ENCODE assay signal across 8 cellular contexts in genomic region chr10:112307631-112308502, GRCh38. TPM values are rescaled to one million over a fixed set of nuclear protein-coding genes. Genes with fewer than 3 reads are reported as not detected.
DNase-seq lines count a peak whose midpoint lies in the region; ATAC-seq and TF ChIP-seq lines count a peak whose summit lies in the region.

No MANE protein-coding gene starts in this region.

- H3K9me3 Mint-ChIP-seq in activated CD4-positive, alpha-beta memory T cell treated with anti-CD3 and anti-CD28 coated beads, Interleukin-2, amount 10 ng/mL, durations not matched to agents 7 days and 5 days, result no peaks in the 10 kb centered on the region

- H3K79me2 ChIP-seq in parathyroid adenoma, result no peaks in the 10 kb centered on the region

- 23 to 28% methylated on average over 6 of the region's 6 CpGs for WGBS in aorta, 2 donors

- H3K9ac ChIP-seq in parathyroid adenoma, result no peak overlapping the region

- H3K27me3 Mint-ChIP-seq in activated CD4-positive, alpha-beta memory T cell treated with anti-CD3 and anti-CD28 coated beads, Interleukin-2, amount 10 ng/mL, durations not matched to agents 7 days and 5 days, result peaks cover 35% of the 10 kb centered on the region

- POLR2A ChIA-PET in activated CD4-positive, alpha-beta memory T cell treated with anti-CD3 and anti-CD28 coated beads, Interleukin-2, amount 10 ng/mL, durations not matched to agents 7 days and 5 days (lab: Charles Lee), result no interaction called here

- no peak overlapping the region for H3K4me2 ChIP-seq in parathyroid adenoma (ENCODE audit: low read length)

- H2AFZ ChIP-seq in parathyroid adenoma, result peak overlapping the region; percentile 19

- H3K4me1 ChIP-seq in parathyroid adenoma (peaks cover 3% of the 10 kb centered on the region), aorta (ENCODE audit: control insufficient read depth in 1 of 2, insufficient read depth in 2 of 2, low read length in 2 of 2) (no peaks in the 10 kb centered on the region)

- H3K4me3 Mint-ChIP-seq in activated CD4-positive, alpha-beta memory T cell treated with anti-CD3 and anti-CD28 coated beads, Interleukin-2, amount 10 ng/mL, durations not matched to agents 7 days and 5 days, result no peak overlapping the region

- ATAC-seq in GM21381 (IDR thresholded peaks at IDR 0.05; ENCODE audit: unreplicated experiment), result peak; percentile 77
- ATAC-seq in HG02884 (IDR thresholded peaks at IDR 0.05; ENCODE audit: unreplicated experiment), result no peak
- no peak for ATAC-seq in aorta (ENCODE audit: low FRiP score)

- no peaks in the 10 kb centered on the region for H3K4me1 Mint-ChIP-seq in activated CD4-positive, alpha-beta memory T cell treated with anti-CD3 and anti-CD28 coated beads, Interleukin-2, amount 10 ng/mL, durations not matched to agents 7 days and 5 days

- CTCF ChIA-PET in activated CD4-positive, alpha-beta memory T cell treated with anti-CD3 and anti-CD28 coated beads, Interleukin-2, amount 10 ng/mL, durations not matched to agents 7 days and 5 days (lab: Charles Lee), result interaction anchor here (0.7 to 2.7 kb wide), 12 partner anchors 9 to 249 kb away, joined by 3 to 12 read pairs (median 4); no protein-coding TSS in a partner anchor

- intact Hi-C loops in aorta (cut with DNase I), result loop anchor here (5.0 kb wide), 1 partner anchor 126 kb away; the partner anchor contains the start of gene GPAM (in 2 of the 2)

- no peak overlapping the region for H3K4me3 ChIP-seq in fibroblast of villous mesenchyme (ENCODE audit: low read depth, low read length)
- no peak overlapping the region for H3K4me3 ChIP-seq in parathyroid adenoma (ENCODE audit: low read depth, low read length)
- H3K4me3 ChIP-seq in aorta (ENCODE audit: low read length in 2 of 2), result no peak overlapping the region

- H3K36me3 Mint-ChIP-seq in activated CD4-positive, alpha-beta memory T cell treated with anti-CD3 and anti-CD28 coated beads, Interleukin-2, amount 10 ng/mL, durations not matched to agents 7 days and 5 days (ENCODE audit: low read depth), result no peaks in the 10 kb centered on the region

- H3K27ac Mint-ChIP-seq in activated CD4-positive, alpha-beta memory T cell treated with anti-CD3 and anti-CD28 coated beads, Interleukin-2, amount 10 ng/mL, durations not matched to agents 7 days and 5 days, result no peak overlapping the region

- H3K27ac ChIP-seq in parathyroid adenoma, result no peak overlapping the region
- peak overlapping the region in 1 of 2 donors; percentile 31 for H3K27ac ChIP-seq in aorta (ENCODE audit: low read depth in 1 of 2, low read length in 2 of 2)

- TF ChIP-seq CTCF in fibroblast of villous mesenchyme (IDR thresholded peaks at IDR 0.05; ENCODE audit: insufficient read depth, low read depth, low read length) (peak; percentile 84), parathyroid adenoma (IDR thresholded peaks at IDR 0.05) (peak; percentile 73)

- DNase-seq in EH (ENCODE audit: low read depth) (peak; percentile 63), LoVo (ENCODE audit: low spot score) (peak; percentile 42), fibroblast of villous mesenchyme (ENCODE audit: low read depth) (peak; percentile 51), aorta (no peak)
- DNase-seq in activated CD4-positive, alpha-beta memory T cell treated with anti-CD3 and anti-CD28 coated beads, Interleukin-2, amount 10 ng/mL, durations not matched to agents 7 days and 5 days, result peak; percentile 31

- H3K9me3 ChIP-seq in parathyroid adenoma (ENCODE audit: control insufficient read depth, low read length) (no peaks in the 10 kb centered on the region), aorta (ENCODE audit: control insufficient read depth, low read length) (no peaks in the 10 kb centered on the region)

- H3K27me3 ChIP-seq in parathyroid adenoma (ENCODE audit: control insufficient read depth, insufficient read depth, low read length) (no peaks in the 10 kb centered on the region), aorta (ENCODE audit: control insufficient read depth in 1 of 2, insufficient read depth in 2 of 2, low read length in 1 of 2) (no peaks in the 10 kb centered on the region)

- H3K36me3 ChIP-seq in parathyroid adenoma (ENCODE audit: control insufficient read depth, insufficient read depth, low read length), result no peaks in the 10 kb centered on the region
- no peaks in the 10 kb centered on the region for H3K36me3 ChIP-seq in aorta (ENCODE audit: control insufficient read depth in 1 of 2, insufficient read depth in 2 of 2, low read length in 1 of 2)

RNA-seq across cellular contexts. Expression of gene TECTB, which starts 24.7 kb away (rescaled TPM):
- total RNA-seq in activated CD4-positive, alpha-beta memory T cell treated with anti-CD3 and anti-CD28 coated beads, Interleukin-2, amount 10 ng/mL, durations not matched to agents 7 days and 5 days, result not detected
- not detected in 2 replicates for total RNA-seq in fibroblast of villous mesenchyme
- not detected for total RNA-seq in aorta
- polyA plus RNA-seq in aorta, result not detected

Comparison
In these comparisons a context has a peak if more than half of its experiments do, and no peak if none do; other contexts are left out.
1. DNase-seq: peak in EH (single experiment), LoVo (single experiment), activated CD4-positive, alpha-beta memory T cell treated with anti-CD3 and anti-CD28 coated beads, Interleukin-2, amount 10 ng/mL, durations not matched to agents 7 days and 5 days (single experiment) and fibroblast of villous mesenchyme (single experiment); none in aorta (0 of 2).